ENCODE assay signal across 3 cellular contexts in the genomic region with DNA sequence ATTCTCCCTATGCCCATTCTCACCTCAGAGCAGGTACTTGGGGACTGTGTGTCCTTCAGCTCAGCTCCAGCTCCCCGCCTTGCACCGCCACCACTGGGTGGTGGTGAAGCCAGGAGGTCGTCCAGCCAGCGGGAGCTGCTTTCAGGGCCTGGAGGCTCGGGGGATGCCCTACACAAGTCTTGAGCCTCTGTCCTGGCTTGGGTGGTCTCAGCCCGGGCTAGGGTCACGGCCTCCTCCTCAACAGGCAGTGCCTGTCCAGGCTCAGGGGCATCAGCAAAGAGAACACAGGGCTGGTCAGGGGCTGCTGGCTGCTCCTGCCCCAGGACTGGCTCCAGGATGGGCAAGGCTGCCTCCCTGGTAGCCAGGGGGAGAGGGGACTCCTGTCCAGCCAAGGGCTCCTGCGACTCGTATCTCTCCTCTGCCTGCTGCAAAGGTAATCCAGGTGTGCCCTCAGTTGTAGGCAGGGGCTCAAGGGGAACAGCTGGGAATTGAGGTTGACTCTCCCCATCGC.
TF ChIP-seq lines count a peak whose summit lies in the region.

No MANE protein-coding gene starts in this region.

TF ChIP-seq in SK-N-SH, 30 proteins besides CTCF, POLR2A, EP300 and RAD21:
- TF ChIP-seq ELF1 (IDR thresholded peaks at IDR 0.05) (no peak), SIN3A (IDR thresholded peaks at IDR 0.05; ENCODE audit: borderline replicate concordance, low read depth, low read length) (no peak), TCF12 (IDR thresholded peaks at IDR 0.05) (no peak), RFX5 (IDR thresholded peaks at IDR 0.05; ENCODE audit: low read length) (no peak), MXI1 (IDR thresholded peaks at IDR 0.05; ENCODE audit: low read depth, low read length) (no peak), POLR2AphosphoS5 (IDR thresholded peaks at IDR 0.05; ENCODE audit: low read depth, low read length) (no peak)
- TF ChIP-seq, protein P1, sequence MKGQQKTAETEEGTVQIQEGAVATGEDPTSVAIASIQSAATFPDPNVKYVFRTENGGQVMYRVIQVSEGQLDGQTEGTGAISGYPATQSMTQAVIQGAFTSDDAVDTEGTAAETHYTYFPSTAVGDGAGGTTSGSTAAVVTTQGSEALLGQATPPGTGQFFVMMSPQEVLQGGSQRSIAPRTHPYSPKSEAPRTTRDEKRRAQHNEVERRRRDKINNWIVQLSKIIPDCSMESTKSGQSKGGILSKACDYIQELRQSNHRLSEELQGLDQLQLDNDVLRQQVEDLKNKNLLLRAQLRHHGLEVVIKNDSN (IDR thresholded peaks at IDR 0.05; ENCODE audit: borderline replicate concordance, low read depth) = no peak

TF ChIP-seq in SK-N-SH treated with all-trans-retinoic acid at 6 μM for 48 hours, 23 proteins besides CTCF, POLR2A, EP300 and RAD21:
- TF ChIP-seq ARNTL (CRISPR knock-in tag; IDR thresholded peaks at IDR 0.05; ENCODE audit: borderline replicate concordance, low read depth) (no peak), TOX (CRISPR knock-in tag; IDR thresholded peaks at IDR 0.05; ENCODE audit: borderline replicate concordance) (no peak), SNAI2 (CRISPR knock-in tag; IDR thresholded peaks at IDR 0.05) (no peak), ZNF565 (CRISPR knock-in tag; conservative IDR thresholded peaks at IDR 0.05; ENCODE audit: low read depth) (no peak), ZFP3 (CRISPR knock-in tag; IDR thresholded peaks at IDR 0.05) (no peak), ZNF8 (CRISPR knock-in tag; IDR thresholded peaks at IDR 0.05) (no peak), GLIS3 (CRISPR knock-in tag; IDR thresholded peaks at IDR 0.05) (no peak), TCF4 (CRISPR knock-in tag; IDR thresholded peaks at IDR 0.05; ENCODE audit: borderline replicate concordance) (no peak), ESRRG (CRISPR knock-in tag; IDR thresholded peaks at IDR 0.05) (no peak), PPARA (CRISPR knock-in tag; IDR thresholded peaks at IDR 0.05; ENCODE audit: borderline replicate concordance) (no peak), ZFP30 (CRISPR knock-in tag; IDR thresholded peaks at IDR 0.05) (no peak), BACH2 (CRISPR knock-in tag; IDR thresholded peaks at IDR 0.05; ENCODE audit: borderline replicate concordance) (no peak), ISL1 (CRISPR knock-in tag; IDR thresholded peaks at IDR 0.05) (no peak), OSR1 (CRISPR knock-in tag; IDR thresholded peaks at IDR 0.05) (no peak), ZC3H10 (CRISPR knock-in tag; IDR thresholded peaks at IDR 0.05) (no peak), RARB (CRISPR knock-in tag; IDR thresholded peaks at IDR 0.05) (no peak)
- TF ChIP-seq, protein P2, sequence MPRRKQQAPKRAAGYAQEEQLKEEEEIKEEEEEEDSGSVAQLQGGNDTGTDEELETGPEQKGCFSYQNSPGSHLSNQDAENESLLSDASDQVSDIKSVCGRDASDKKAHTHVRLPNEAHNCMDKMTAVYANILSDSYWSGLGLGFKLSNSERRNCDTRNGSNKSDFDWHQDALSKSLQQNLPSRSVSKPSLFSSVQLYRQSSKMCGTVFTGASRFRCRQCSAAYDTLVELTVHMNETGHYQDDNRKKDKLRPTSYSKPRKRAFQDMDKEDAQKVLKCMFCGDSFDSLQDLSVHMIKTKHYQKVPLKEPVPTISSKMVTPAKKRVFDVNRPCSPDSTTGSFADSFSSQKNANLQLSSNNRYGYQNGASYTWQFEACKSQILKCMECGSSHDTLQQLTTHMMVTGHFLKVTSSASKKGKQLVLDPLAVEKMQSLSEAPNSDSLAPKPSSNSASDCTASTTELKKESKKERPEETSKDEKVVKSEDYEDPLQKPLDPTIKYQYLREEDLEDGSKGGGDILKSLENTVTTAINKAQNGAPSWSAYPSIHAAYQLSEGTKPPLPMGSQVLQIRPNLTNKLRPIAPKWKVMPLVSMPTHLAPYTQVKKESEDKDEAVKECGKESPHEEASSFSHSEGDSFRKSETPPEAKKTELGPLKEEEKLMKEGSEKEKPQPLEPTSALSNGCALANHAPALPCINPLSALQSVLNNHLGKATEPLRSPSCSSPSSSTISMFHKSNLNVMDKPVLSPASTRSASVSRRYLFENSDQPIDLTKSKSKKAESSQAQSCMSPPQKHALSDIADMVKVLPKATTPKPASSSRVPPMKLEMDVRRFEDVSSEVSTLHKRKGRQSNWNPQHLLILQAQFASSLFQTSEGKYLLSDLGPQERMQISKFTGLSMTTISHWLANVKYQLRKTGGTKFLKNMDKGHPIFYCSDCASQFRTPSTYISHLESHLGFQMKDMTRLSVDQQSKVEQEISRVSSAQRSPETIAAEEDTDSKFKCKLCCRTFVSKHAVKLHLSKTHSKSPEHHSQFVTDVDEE (CRISPR knock-in tag; IDR thresholded peaks at IDR 0.05) = no peak
- TF ChIP-seq, protein P3, sequence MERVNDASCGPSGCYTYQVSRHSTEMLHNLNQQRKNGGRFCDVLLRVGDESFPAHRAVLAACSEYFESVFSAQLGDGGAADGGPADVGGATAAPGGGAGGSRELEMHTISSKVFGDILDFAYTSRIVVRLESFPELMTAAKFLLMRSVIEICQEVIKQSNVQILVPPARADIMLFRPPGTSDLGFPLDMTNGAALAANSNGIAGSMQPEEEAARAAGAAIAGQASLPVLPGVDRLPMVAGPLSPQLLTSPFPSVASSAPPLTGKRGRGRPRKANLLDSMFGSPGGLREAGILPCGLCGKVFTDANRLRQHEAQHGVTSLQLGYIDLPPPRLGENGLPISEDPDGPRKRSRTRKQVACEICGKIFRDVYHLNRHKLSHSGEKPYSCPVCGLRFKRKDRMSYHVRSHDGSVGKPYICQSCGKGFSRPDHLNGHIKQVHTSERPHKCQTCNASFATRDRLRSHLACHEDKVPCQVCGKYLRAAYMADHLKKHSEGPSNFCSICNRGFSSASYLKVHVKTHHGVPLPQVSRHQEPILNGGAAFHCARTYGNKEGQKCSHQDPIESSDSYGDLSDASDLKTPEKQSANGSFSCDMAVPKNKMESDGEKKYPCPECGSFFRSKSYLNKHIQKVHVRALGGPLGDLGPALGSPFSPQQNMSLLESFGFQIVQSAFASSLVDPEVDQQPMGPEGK (CRISPR knock-in tag; IDR thresholded peaks at IDR 0.05; ENCODE audit: borderline replicate concordance) = no peak

TF ChIP-seq in K562, 482 proteins besides CTCF, POLR2A, EP300 and RAD21:
- TF ChIP-seq ZNF507 (tag; conservative IDR thresholded peaks at IDR 0.05) (no peak), POLR2G (IDR thresholded peaks at IDR 0.05; ENCODE audit: low read depth, low read length) (peak; percentile 44; the same call in 1 of the 2 replicates), POLR2B (IDR thresholded peaks at IDR 0.05; ENCODE audit: low read depth, partially characterized antibody) (peak; percentile 3), RBFOX2 (IDR thresholded peaks at IDR 0.05; ENCODE audit: low read depth, low read length) (0 out of 2 replicates have a peak, but pooled peaks have one; percentile 31), PRPF4 (IDR thresholded peaks at IDR 0.05; ENCODE audit: insufficient read depth, low read depth, low read length, poor library complexity, severe bottlenecking) (no peak)
- TF ChIP-seq, protein P4, sequence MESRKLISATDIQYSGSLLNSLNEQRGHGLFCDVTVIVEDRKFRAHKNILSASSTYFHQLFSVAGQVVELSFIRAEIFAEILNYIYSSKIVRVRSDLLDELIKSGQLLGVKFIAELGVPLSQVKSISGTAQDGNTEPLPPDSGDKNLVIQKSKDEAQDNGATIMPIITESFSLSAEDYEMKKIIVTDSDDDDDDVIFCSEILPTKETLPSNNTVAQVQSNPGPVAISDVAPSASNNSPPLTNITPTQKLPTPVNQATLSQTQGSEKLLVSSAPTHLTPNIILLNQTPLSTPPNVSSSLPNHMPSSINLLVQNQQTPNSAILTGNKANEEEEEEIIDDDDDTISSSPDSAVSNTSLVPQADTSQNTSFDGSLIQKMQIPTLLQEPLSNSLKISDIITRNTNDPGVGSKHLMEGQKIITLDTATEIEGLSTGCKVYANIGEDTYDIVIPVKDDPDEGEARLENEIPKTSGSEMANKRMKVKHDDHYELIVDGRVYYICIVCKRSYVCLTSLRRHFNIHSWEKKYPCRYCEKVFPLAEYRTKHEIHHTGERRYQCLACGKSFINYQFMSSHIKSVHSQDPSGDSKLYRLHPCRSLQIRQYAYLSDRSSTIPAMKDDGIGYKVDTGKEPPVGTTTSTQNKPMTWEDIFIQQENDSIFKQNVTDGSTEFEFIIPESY (CRISPR knock-in tag; IDR thresholded peaks at IDR 0.05) = peak; percentile 100
- TF ChIP-seq, protein P5, sequence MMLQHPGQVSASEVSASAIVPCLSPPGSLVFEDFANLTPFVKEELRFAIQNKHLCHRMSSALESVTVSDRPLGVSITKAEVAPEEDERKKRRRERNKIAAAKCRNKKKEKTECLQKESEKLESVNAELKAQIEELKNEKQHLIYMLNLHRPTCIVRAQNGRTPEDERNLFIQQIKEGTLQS (IDR thresholded peaks at IDR 0.05) = peak; percentile 59
- TF ChIP-seq, protein P5 (CRISPR knock-in tag; conservative IDR thresholded peaks at IDR 0.05) = no peak
TF ChIP-seq in K562: peak in this region for 5.
